36 cellular contexts compared by ENCODE assay signal in the genomic region with DNA sequence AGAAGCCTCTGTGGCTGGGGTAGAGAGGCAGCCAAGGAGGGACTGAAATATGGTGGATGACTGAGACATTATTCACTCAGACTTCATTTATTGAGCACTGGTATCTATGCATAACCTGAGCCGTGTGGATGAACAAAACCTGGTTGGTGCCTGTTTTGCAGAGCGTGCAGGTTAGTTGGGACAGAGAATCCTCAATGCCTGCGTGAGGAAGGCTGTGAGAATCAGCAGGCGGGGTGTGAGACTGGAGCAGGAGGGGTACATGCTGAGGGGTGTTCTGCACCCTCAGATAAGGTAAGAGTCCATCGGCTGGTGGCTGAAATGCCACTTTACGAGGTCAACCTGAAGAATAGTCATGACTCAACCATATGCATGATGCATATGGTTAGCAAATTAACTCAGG.
"Had no signal": no experiment of that assay in that cellular context is flagged by ENCODE, and none has a peak within 500 bp of the region (broad histone marks: within the 10 kb centered on the region; RNA-seq: fewer than 3 reads in every experiment).

No MANE protein-coding gene starts in this region.

- ATAC-seq: activated CD8-positive, alpha-beta T cell treated with anti-CD3 and anti-CD28 coated beads for 36 hours; activated naive CD4-positive, alpha-beta T cell treated with anti-CD3 and anti-CD28 coated beads, Interleukin-2, amount 50 U/mL, for 72 hours; activated T-cell treated with anti-CD3 and anti-CD28 coated beads, Interleukin-2, amount 50 U/mL, for 4 hours; activated T-cell treated with anti-CD3 and anti-CD28 coated beads, Interleukin-2, amount 50 U/mL, for 72 hours; activated T-helper 17 cell treated with anti-CD3 and anti-CD28 coated beads, Interleukin-2, amount 50 U/mL, for 72 hours; body of pancreas had no signal

- H3K4me1 ChIP-seq: adrenal gland, body of pancreas, breast epithelium had no signal

- FAIRE-seq: astrocyte, TTC549 had no signal

- H3K27me3 ChIP-seq: adrenal gland, body of pancreas, brain microvascular endothelial cell, breast epithelium, cardiac muscle cell had no signal

- H3K36me3 ChIP-seq: adrenal gland, brain microvascular endothelial cell, breast epithelium, cardiac muscle cell had no signal

- H3K9me3 ChIP-seq: adrenal gland, body of pancreas, breast epithelium had no signal

- H3K27ac ChIP-seq: adrenal gland, body of pancreas, brain microvascular endothelial cell, breast epithelium, cardiac muscle cell, VCaP had no signal

- H3K4me3 ChIP-seq: adrenal gland, body of pancreas, breast epithelium, cardiac muscle cell had no signal

- DNase-seq: activated B cell treated with CpG ODN at 0.5 μM for 24 hours; activated CD4-positive, alpha-beta memory T cell treated with anti-CD3 and anti-CD28 coated beads for 36 hours; activated CD4-positive, alpha-beta T cell treated with anti-CD3 and anti-CD28 coated beads for 4 hours; activated CD4-positive, alpha-beta T cell treated with anti-CD3 and anti-CD28 coated beads, Interleukin-2, amount 10 ng/mL, durations not matched to agents 24 days and 14 days; activated CD4-positive, alpha-beta T cell treated with anti-CD3 and anti-CD28 coated beads, Interleukin-2, amount 50 U/mL, for 1 hour; activated CD4-positive, alpha-beta T cell treated with anti-CD3 and anti-CD28 coated beads, Interleukin-2, amount 50 U/mL, for 4 hours; activated CD4-positive, CD25-positive, alpha-beta regulatory T cell treated with anti-CD3 and anti-CD28 coated beads, Interleukin-2, amount 50 U/mL, for 72 hours; activated CD8-positive, alpha-beta memory T cell treated with anti-CD3 and anti-CD28 coated beads, Interleukin-2, amount 50 U/mL, for 4 hours; activated CD8-positive, alpha-beta T cell treated with anti-CD3 and anti-CD28 coated beads for 36 hours; activated effector memory CD4-positive, alpha-beta T cell treated with anti-CD3 and anti-CD28 coated beads, Interleukin-2, amount 50 U/mL, for 16 hours; activated gamma-delta T cell treated with Interleukin-2 at 50 U/mL for 16 hours; activated naive CD4-positive, alpha-beta T cell; activated naive CD4-positive, alpha-beta T cell treated with anti-CD3 and anti-CD28 coated beads for 36 hours; activated naive CD4-positive, alpha-beta T cell treated with anti-CD3 and anti-CD28 coated beads, Interleukin-2, amount 50 U/mL, for 16 hours; activated naive CD8-positive, alpha-beta T cell treated with anti-CD3 and anti-CD28 coated beads for 36 hours; activated T-cell treated with anti-CD3 and anti-CD28 coated beads for 4 hours; activated T-cell treated with anti-CD3 and anti-CD28 coated beads, Interleukin-2, amount 50 U/mL, for 1 hour; activated T-cell treated with anti-CD3 and anti-CD28 coated beads, Interleukin-2, amount 50 U/mL, for 4 hours; activated T-cell treated with anti-CD3 and anti-CD28 coated beads, Interleukin-2, amount 50 U/mL, for 72 hours; adrenal gland; amniotic stem cell; aorta; body of pancreas; brain microvascular endothelial cell; caudate nucleus; cerebellar nuclear complex; T-helper 1 cell; T-helper 2 cell; T-helper 9 cell had no signal
